In the genomic region with DNA sequence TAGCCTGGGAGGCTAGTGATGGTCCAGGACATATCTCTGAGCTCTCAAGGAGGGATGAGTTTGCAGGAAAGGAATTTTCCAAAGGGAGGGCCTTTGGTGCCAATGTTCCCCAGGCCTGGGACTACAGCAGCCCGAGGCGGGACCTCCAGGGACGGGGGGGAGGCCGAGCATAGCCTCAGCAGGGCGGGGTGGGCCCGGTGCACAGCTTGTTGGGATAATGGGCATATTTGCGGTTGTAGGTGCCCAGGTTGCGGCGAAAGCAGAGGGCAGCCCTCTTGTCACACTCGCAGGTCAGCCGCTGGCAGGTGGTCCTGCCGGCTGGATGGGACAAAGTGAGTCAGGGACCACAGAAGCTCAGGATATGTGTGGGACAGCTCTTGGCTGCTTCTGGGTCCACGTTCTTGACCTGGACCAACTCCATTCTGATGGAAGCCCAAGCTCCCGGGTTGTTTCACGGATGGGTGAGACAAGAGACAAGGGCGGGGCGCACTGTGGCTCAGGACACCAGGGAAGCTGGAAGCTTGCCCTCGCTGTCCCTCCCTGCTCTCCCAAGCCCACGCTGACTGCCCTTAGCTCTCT, we compare ENCODE assay signal across 31 cellular contexts. TPM values are rescaled to one million over a fixed set of nuclear protein-coding genes. Genes with fewer than 3 reads are reported as not detected.
"Had no signal": no experiment of that assay in that cellular context is flagged by ENCODE, and none has a peak within 500 bp of the region (broad histone marks: within the 10 kb centered on the region; RNA-seq: fewer than 3 reads in every experiment).

No MANE protein-coding gene starts in this region.

- H3K9me3 ChIP-seq: colonic mucosa, gastrocnemius medialis, lower lobe of right lung, mucosa of descending colon, pancreas, right lobe of liver, suprapubic skin, transverse colon, vagina had no signal

- H3K4me1 ChIP-seq: colonic mucosa, gastrocnemius medialis, lower lobe of right lung, pancreas, right lobe of liver, vagina had no signal

- ATAC-seq: gastrocnemius medialis; left ventricle myocardium superior; lower lobe of right lung; naive thymus-derived CD4-positive, alpha-beta T cell; pancreas; right lobe of liver; stimulated activated naive CD8-positive, alpha-beta T cell treated with anti-CD3 and anti-CD28 coated beads, Interleukin-15, amount 100 ng/mL, for 72 hours had no signal

- H3K36me3 ChIP-seq: colonic mucosa, gastrocnemius medialis, lower lobe of right lung, pancreas, right lobe of liver, suprapubic skin, transverse colon, vagina had no signal

- FAIRE-seq: keratinocyte, pancreas had no signal

- H3K4me2 ChIP-seq: smooth muscle cell had no signal

- H3K27me3 ChIP-seq: colonic mucosa, gastrocnemius medialis, pancreas, right lobe of liver, suprapubic skin, transverse colon, vagina had no signal

- H3K27ac ChIP-seq: colonic mucosa, epithelial cell of prostate, gastrocnemius medialis, lower lobe of right lung, pancreas, right lobe of liver, suprapubic skin, transverse colon, vagina had no signal

- DNase-seq: colonic mucosa; effector CD8-positive, alpha-beta T cell; endodermal cell; foreskin fibroblast; gastrocnemius medialis; left ventricle myocardium superior; lower lobe of right lung; mesenchymal stem cell; mucosa of descending colon; naive thymus-derived CD4-positive, alpha-beta T cell; occipital lobe; pancreas; right lobe of liver; stimulated activated CD4-positive, alpha-beta T cell treated with anti-CD3 and anti-CD28 coated beads, Interleukin-12 subunit alpha, Interleukin-12 subunit beta, amount 100 ng/mL, for 4 hours; stimulated activated CD4-positive, alpha-beta T cell treated with anti-CD3 and anti-CD28 coated beads, Interleukin-1b, Interleukin-23, amount 100 ng/mL, for 48 hours; stimulated activated CD4-positive, alpha-beta T cell treated with anti-CD3 and anti-CD28 coated beads, Interleukin-4, amount 100 ng/mL, for 1 hour; stimulated activated CD8-positive, alpha-beta memory T cell treated with anti-CD3 and anti-CD28 coated beads, Interleukin-4, amount 100 ng/mL, for 48 hours; stimulated activated naive CD4-positive, alpha-beta T cell; stimulated activated naive CD8-positive, alpha-beta T cell treated with anti-CD3 and anti-CD28 coated beads, Interleukin-15, amount 100 ng/mL, for 72 hours; transverse colon had no signal

- H3K4me3 ChIP-seq: colonic mucosa, gastrocnemius medialis, lower lobe of right lung, mucosa of descending colon, pancreas, right lobe of liver, smooth muscle cell, suprapubic skin, transverse colon, vagina had no signal

RNA-seq across cellular contexts. Expression of gene PLA2G2E, which starts 3.2 kb away (rescaled TPM):
- total RNA-seq: colonic mucosa; endodermal cell; esophagus mucosa; gastrocnemius medialis; glomerular endothelial cell; left ventricle myocardium superior; lower lobe of right lung; mesothelial cell of epicardium; mucosa of descending colon; naive thymus-derived CD4-positive, alpha-beta T cell; occipital lobe; pancreas; progenitor cell of endocrine pancreas; right lobe of liver; smooth muscle cell; transverse colon; ureter; vagina had no signal
- polyA plus RNA-seq: keratinocyte; naive thymus-derived CD4-positive, alpha-beta T cell; pancreas; smooth muscle cell; thymus had no signal

RNA-seq across cellular contexts. Expression of gene PLA2G2A, which starts 59.2 kb away (rescaled TPM):
- total RNA-seq: glomerular endothelial cell; naive thymus-derived CD4-positive, alpha-beta T cell; occipital lobe had no signal
- polyA plus RNA-seq: naive thymus-derived CD4-positive, alpha-beta T cell had no signal
